Comparison of ENCODE assay signal across 8 cellular contexts in the genomic region with DNA sequence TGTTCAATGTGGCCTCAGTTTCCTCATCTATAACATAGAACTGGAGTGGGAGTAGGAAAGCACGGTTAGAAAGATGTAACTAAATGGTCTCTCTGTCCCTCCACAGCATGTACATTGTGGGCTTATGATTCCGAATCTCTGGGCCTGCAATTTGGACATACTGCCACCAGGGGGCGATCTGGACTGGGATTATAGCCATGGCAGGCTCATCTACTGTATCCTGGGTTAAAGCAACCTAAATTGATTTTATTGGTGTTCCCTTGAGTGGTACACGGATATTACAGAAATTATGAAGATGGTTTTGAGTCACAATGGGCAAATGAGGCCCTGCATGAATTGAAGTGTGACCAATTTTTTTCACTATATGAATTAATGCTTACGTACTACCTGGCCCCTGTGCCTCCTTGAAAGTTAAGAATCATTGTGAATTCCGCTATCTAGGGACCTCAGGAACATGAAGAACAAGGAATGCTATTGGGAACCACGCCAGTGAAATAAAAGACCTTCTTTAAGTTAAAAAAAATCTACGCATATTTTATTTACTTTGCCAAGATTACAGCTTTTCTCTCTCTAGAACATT. TPM values are rescaled to one million over a fixed set of nuclear protein-coding genes. Genes with fewer than 3 reads are reported as not detected.
DNase-seq lines count a peak whose midpoint lies in the region; ATAC-seq and TF ChIP-seq lines count a peak whose summit lies in the region.

No MANE protein-coding gene starts in this region.

- no peak overlapping the region for H3K18ac ChIP-seq in mesendoderm (ENCODE audit: low read length)

- no peaks in the 10 kb centered on the region for H3K4me1 Mint-ChIP-seq in activated T-helper 17 cell treated with anti-CD3 and anti-CD28 coated beads, Interleukin-2, amount 50 U/mL, for 72 hours

- TF ChIP-seq CTCF in BJ (IDR thresholded peaks at IDR 0.05; ENCODE audit: insufficient read depth, low read depth, low read length) (peak; percentile 50), KMS-11 (conservative IDR thresholded peaks at IDR 0.05; ENCODE audit: low read depth, low read length) (peak; percentile 96), uterus (IDR thresholded peaks at IDR 0.05) (peak in 1 of 4 experiments; percentile 12)

- DNase-seq in BJ (ENCODE audit: low read depth), result no peak
- peak; percentile 45 for DNase-seq in mesendoderm
- DNase-seq in DMS114 treated with DMSO at 0.1 percent for 48 hours (lab: John Stamatoyannopoulos, UW; ENCODE audit: unreplicated experiment), result no peak
- DNase-seq in DMS79 treated with DMSO at 0.1 percent for 48 hours (lab: John Stamatoyannopoulos, UW), result no peak
- no peak for DNase-seq in uterus

- H3K9me3 ChIP-seq in uterus, result peaks cover 0 to 10% of the 10 kb centered on the region in 2 donors

- H3K79me2 ChIP-seq in KMS-11 (ENCODE audit: insufficient read depth, low read depth) (no peaks in the 10 kb centered on the region), mesendoderm (ENCODE audit: control insufficient read depth, insufficient read depth, low read length) (no peaks in the 10 kb centered on the region)

- H3K27ac ChIP-seq in KMS-11, result no peak overlapping the region
- no peak overlapping the region for H3K27ac ChIP-seq in mesendoderm (ENCODE audit: low read depth, low read length)
- H3K27ac ChIP-seq in uterus, result no peak overlapping the region

- H3K4me3 ChIP-seq in BJ (ENCODE audit: low read depth, low read length) (no peak overlapping the region), KMS-11 (IDR thresholded peaks at IDR 0.05; ENCODE audit: insufficient read depth, low read depth, low read length) (no peak overlapping the region), mesendoderm (ENCODE audit: low read length) (no peak overlapping the region), uterus (no peak overlapping the region)

- H4K8ac ChIP-seq in mesendoderm (ENCODE audit: low read depth, low read length), result no peak overlapping the region

- no peak overlapping the region for H2BK120ac ChIP-seq in mesendoderm (ENCODE audit: low read depth, low read length)

- H3K27ac Mint-ChIP-seq in activated T-helper 17 cell treated with anti-CD3 and anti-CD28 coated beads, Interleukin-2, amount 50 U/mL, for 72 hours, result no peak overlapping the region

- H2BK15ac ChIP-seq in mesendoderm (replicated peaks; ENCODE audit: low read depth), result no peak overlapping the region

- POLR2A ChIA-PET in BJ (lab: Charles Lee), result no interaction called here

- no peaks in the 10 kb centered on the region for H4K20me1 ChIP-seq in KMS-11 (ENCODE audit: insufficient read depth)

- no peaks in the 10 kb centered on the region for H3K4me1 ChIP-seq in KMS-11 (ENCODE audit: low read depth, poor library complexity, severe bottlenecking)
- no peaks in the 10 kb centered on the region for H3K4me1 ChIP-seq in mesendoderm (ENCODE audit: control insufficient read depth, low read depth, low read length)
- no peaks in the 10 kb centered on the region for H3K4me1 ChIP-seq in uterus

- H3K4me3 Mint-ChIP-seq in activated T-helper 17 cell treated with anti-CD3 and anti-CD28 coated beads, Interleukin-2, amount 50 U/mL, for 72 hours, result no peak overlapping the region

- no peaks in the 10 kb centered on the region for H3K36me3 Mint-ChIP-seq in activated T-helper 17 cell treated with anti-CD3 and anti-CD28 coated beads, Interleukin-2, amount 50 U/mL, for 72 hours (ENCODE audit: low read depth)

- peaks cover 31% of the 10 kb centered on the region for H3K27me3 Mint-ChIP-seq in activated T-helper 17 cell treated with anti-CD3 and anti-CD28 coated beads, Interleukin-2, amount 50 U/mL, for 72 hours

- H3K23ac ChIP-seq in mesendoderm (ENCODE audit: low read length), result no peak overlapping the region

- TF ChIP-seq POLR2A in uterus (IDR thresholded peaks at IDR 0.05), result no peak

- H3K56ac ChIP-seq in mesendoderm (ENCODE audit: low read length), result no peak overlapping the region

- no peak overlapping the region for H3K4ac ChIP-seq in mesendoderm (ENCODE audit: low read depth, low read length)

- no peak overlapping the region for H4K5ac ChIP-seq in mesendoderm (ENCODE audit: low read length)

- H3K9ac ChIP-seq in KMS-11 (no peak overlapping the region), mesendoderm (ENCODE audit: low read length) (no peak overlapping the region)

- no peaks in the 10 kb centered on the region for H3K36me3 ChIP-seq in BJ (ENCODE audit: control insufficient read depth, insufficient read depth, low read length)
- no peaks in the 10 kb centered on the region for H3K36me3 ChIP-seq in KMS-11 (ENCODE audit: insufficient read depth)
- H3K36me3 ChIP-seq in mesendoderm (ENCODE audit: control insufficient read depth, insufficient read depth, low read length), result no peaks in the 10 kb centered on the region
- no peaks in the 10 kb centered on the region for H3K36me3 ChIP-seq in uterus

- H3K9me3 Mint-ChIP-seq in activated T-helper 17 cell treated with anti-CD3 and anti-CD28 coated beads, Interleukin-2, amount 50 U/mL, for 72 hours, result peaks cover 10% of the 10 kb centered on the region

- ATAC-seq in activated T-helper 17 cell treated with anti-CD3 and anti-CD28 coated beads, Interleukin-2, amount 50 U/mL, for 72 hours (replicated peaks), result peak; percentile 88
- ATAC-seq in GM18868 (IDR thresholded peaks at IDR 0.05; ENCODE audit: unreplicated experiment), result no peak

- no peak overlapping the region for H2AK5ac ChIP-seq in mesendoderm (ENCODE audit: low read length)

- no peak overlapping the region for H3K4me2 ChIP-seq in KMS-11
- no peak overlapping the region for H3K4me2 ChIP-seq in mesendoderm (ENCODE audit: low read length)

- H3K27me3 ChIP-seq in BJ (ENCODE audit: control insufficient read depth, insufficient read depth, low read length) (peaks cover 5% of the 10 kb centered on the region; the same call in 1 of the 2 replicates), KMS-11 (ENCODE audit: insufficient read depth, low read depth) (peaks cover 33% of the 10 kb centered on the region), mesendoderm (ENCODE audit: insufficient read depth, low read length, poor library complexity) (no peaks in the 10 kb centered on the region), uterus (no peaks in the 10 kb centered on the region)

- no peaks in the 10 kb centered on the region for H3K79me1 ChIP-seq in mesendoderm (ENCODE audit: low read length)

- WGBS in mesendoderm (ENCODE audit: extremely low coverage, insufficient coverage, low lambda C conversion rate), result no CpG with 5 or more reads among the region's 8 CpGs

- H2AFZ ChIP-seq in KMS-11 (ENCODE audit: low read depth), result no peak overlapping the region

- no peak overlapping the region for H2BK5ac ChIP-seq in mesendoderm (ENCODE audit: low read length)

- intact Hi-C loops in uterus (cut with DNase I; ENCODE audit: low total_unique reads), result loop anchor here (10.0 kb wide), 1 partner anchor 122 kb away; the partner anchor contains the start of gene NCF4

- CTCF ChIA-PET in BJ (lab: Yijun Ruan, JAX), result interaction anchor here (1.1 to 1.8 kb wide), 2 partner anchors 9 kb away, joined by 3 to 9 read pairs; no protein-coding TSS in a partner anchor

RNA-seq across cellular contexts. Expression of gene TST, which starts 32.9 kb away (rescaled TPM):
- 32.8 and 45.7 TPM in 2 replicates for polyA plus RNA-seq in BJ (2011; rRNA removed)
- polyA minus RNA-seq in BJ (2011; rRNA and poly(A)+ RNA removed), result 17.1 and 24.3 TPM in 2 replicates
- 10 to 100 TPM in 1 of 2 donors, 1 to 10 TPM in 1; 8.2 to 14.5 TPM for total RNA-seq in activated T-helper 17 cell treated with anti-CD3 and anti-CD28 coated beads, Interleukin-2, amount 50 U/mL, for 72 hours
- 13.0 TPM for polyA plus RNA-seq in mesendoderm (2013, experiment 1 of 2)
- polyA plus RNA-seq in mesendoderm (2013, experiment 2 of 2), result 11.7 TPM
- total RNA-seq in uterus, result 10 to 100 TPM; 19.6 to 36.8 (median 25.1) TPM

RNA-seq across cellular contexts. Expression of gene MPST, which starts 33.2 kb away (rescaled TPM):
- polyA plus RNA-seq in BJ (2011; rRNA removed), result 27.7 and 45.5 TPM in 2 replicates
- 10.7 and 11.7 TPM in 2 replicates for polyA minus RNA-seq in BJ (2011; rRNA and poly(A)+ RNA removed)
- 10 to 100 TPM; 22.7 to 41.6 TPM for total RNA-seq in activated T-helper 17 cell treated with anti-CD3 and anti-CD28 coated beads, Interleukin-2, amount 50 U/mL, for 72 hours
- polyA plus RNA-seq in mesendoderm (2013, experiment 1 of 2), result 57.1 TPM
- polyA plus RNA-seq in mesendoderm (2013, experiment 2 of 2), result 58.0 TPM
- total RNA-seq in uterus, result 100 to 1,000 TPM in 2 of 4 donors, 10 to 100 TPM in 2; 37.1 to 152 (median 84.1) TPM
